ENCODE assay signal across 21 cellular contexts in the genomic region with DNA sequence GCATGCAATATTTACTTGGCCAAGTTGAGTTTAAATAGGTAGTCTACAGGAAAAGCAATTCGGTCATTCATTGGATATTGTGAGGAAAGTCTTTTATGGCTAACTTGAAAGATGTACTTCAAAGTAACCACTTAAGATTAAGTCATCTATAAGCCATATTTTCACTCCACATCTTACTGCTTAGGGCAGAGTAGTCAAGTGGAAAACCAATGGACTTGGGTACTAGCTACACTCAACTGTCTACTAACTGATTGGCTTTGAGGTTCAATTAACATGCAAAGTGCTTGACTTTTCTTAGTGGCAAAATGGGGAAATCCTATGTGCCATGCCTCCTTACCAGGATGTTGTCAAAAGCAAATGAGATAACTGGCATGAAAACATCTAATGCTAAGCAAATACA.
"Had no signal": no experiment of that assay in that cellular context is flagged by ENCODE, and none has a peak within 500 bp of the region (broad histone marks: within the 10 kb centered on the region; RNA-seq: fewer than 3 reads in every experiment).

No MANE protein-coding gene starts in this region.

- H3K4me3 ChIP-seq: gastrocnemius medialis, heart left ventricle, lung, psoas muscle, right lobe of liver had no signal

- DNase-seq: activated CD4-positive, CD25-positive, alpha-beta regulatory T cell treated with anti-CD3 and anti-CD28 coated beads, Interleukin-2, amount 50 U/mL, for 72 hours; activated naive CD4-positive, alpha-beta T cell treated with Interleukin-2 at 50 U/mL for 16 hours; activated naive CD8-positive, alpha-beta T cell treated with anti-CD3 and anti-CD28 coated beads, Interleukin-2, amount 50 U/mL, for 24 hours; activated T-cell treated with anti-CD3 and anti-CD28 coated beads for 4 hours; gastrocnemius medialis; heart left ventricle; left cardiac atrium; nephron progenitor cell; occipital lobe; psoas muscle; right lobe of liver; stimulated activated CD4-positive, alpha-beta T cell treated with anti-CD3 and anti-CD28 coated beads, Interleukin-12 subunit alpha, Interleukin-12 subunit beta, amount 100 ng/mL, for 4 hours; stimulated activated CD4-positive, alpha-beta T cell treated with anti-CD3 and anti-CD28 coated beads, Interleukin-2, amount 100 ng/mL, for 24 hours; T1000 had no signal

- H3K9me3 ChIP-seq: gastrocnemius medialis, heart left ventricle, psoas muscle, right lobe of liver had no signal

- H3K27me3 ChIP-seq: gastrocnemius medialis, heart left ventricle, right lobe of liver had no signal

- H3K4me1 Mint-ChIP-seq: activated T-helper 17 cell treated with anti-CD3 and anti-CD28 coated beads, Interleukin-2, amount 50 U/mL, for 72 hours; nephron progenitor cell had no signal

- H3K27ac ChIP-seq: right lobe of liver had no signal

- H3K36me3 ChIP-seq: gastrocnemius medialis, heart left ventricle, right lobe of liver had no signal

- H3K27ac Mint-ChIP-seq: activated T-helper 17 cell treated with anti-CD3 and anti-CD28 coated beads, Interleukin-2, amount 50 U/mL, for 72 hours; dendritic cell treated with granulocyte-macrophage colony-stimulating factor and Interleukin-4, amounts not matched to agents 40 ng/mL and 50 ng/mL, for 4 days; mesothelial cell of epicardium; nephron progenitor cell had no signal

- H3K36me3 Mint-ChIP-seq: mesothelial cell of epicardium had no signal

- ATAC-seq: activated naive CD8-positive, alpha-beta T cell treated with anti-CD3 and anti-CD28 coated beads, Interleukin-2, amount 50 U/mL, for 24 hours; activated T-helper 17 cell treated with anti-CD3 and anti-CD28 coated beads, Interleukin-2, amount 50 U/mL, for 72 hours; gastrocnemius medialis; psoas muscle; right lobe of liver had no signal

- FAIRE-seq: astrocyte, bronchial epithelial cell, urothelium cell line had no signal

- H3K27me3 Mint-ChIP-seq: dendritic cell treated with granulocyte-macrophage colony-stimulating factor and Interleukin-4, amounts not matched to agents 40 ng/mL and 50 ng/mL, for 4 days had no signal

- H3K4me3 Mint-ChIP-seq: activated naive CD8-positive, alpha-beta T cell treated with anti-CD3 and anti-CD28 coated beads, Interleukin-2, amount 50 U/mL, for 24 hours; activated T-helper 17 cell treated with anti-CD3 and anti-CD28 coated beads, Interleukin-2, amount 50 U/mL, for 72 hours; dendritic cell treated with granulocyte-macrophage colony-stimulating factor and Interleukin-4, amounts not matched to agents 40 ng/mL and 50 ng/mL, for 4 days; mesothelial cell of epicardium; nephron progenitor cell had no signal

- H3K9me3 Mint-ChIP-seq: activated naive CD8-positive, alpha-beta T cell treated with anti-CD3 and anti-CD28 coated beads, Interleukin-2, amount 50 U/mL, for 24 hours; activated T-helper 17 cell treated with anti-CD3 and anti-CD28 coated beads, Interleukin-2, amount 50 U/mL, for 72 hours; dendritic cell treated with granulocyte-macrophage colony-stimulating factor and Interleukin-4, amounts not matched to agents 40 ng/mL and 50 ng/mL, for 4 days had no signal
